Comparison of ENCODE assay signal across 28 cellular contexts in the genomic region with DNA sequence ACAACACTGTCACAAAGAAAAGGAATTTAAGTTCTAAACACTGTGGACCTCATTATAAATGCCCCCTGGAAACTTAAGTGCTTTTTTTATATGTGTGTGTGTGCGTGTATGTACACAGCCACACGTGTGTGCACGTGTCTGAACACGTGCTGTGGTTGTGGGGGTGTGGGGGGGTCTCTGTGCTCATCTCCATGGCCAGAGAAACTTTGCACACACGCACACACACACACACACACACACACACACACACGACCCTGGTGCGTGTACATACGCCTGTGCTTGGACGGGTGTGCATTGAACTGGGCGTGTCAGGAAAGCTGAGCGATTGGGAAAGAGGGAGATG. TPM values are rescaled to one million over a fixed set of nuclear protein-coding genes. Genes with fewer than 3 reads are reported as not detected.
"Had no signal": no experiment of that assay in that cellular context is flagged by ENCODE, and none has a peak within 500 bp of the region (broad histone marks: within the 10 kb centered on the region; RNA-seq: fewer than 3 reads in every experiment).

No MANE protein-coding gene starts in this region.

- H3K27me3 ChIP-seq: ascending aorta, cardiac muscle cell, Peyer's patch, SJSA1 had no signal

- ATAC-seq: PC-3 had no signal

- H3K4me1 ChIP-seq: ascending aorta, Peyer's patch, SJSA1 had no signal

- H3K4me3 ChIP-seq: ascending aorta, cardiac muscle cell, Peyer's patch, SJSA1 had no signal

- DNase-seq: activated B cell treated with CpG ODN at 0.5 μM for 24 hours; activated CD4-positive, alpha-beta memory T cell treated with anti-CD3 and anti-CD28 coated beads, Interleukin-2, amount 10 ng/mL, durations not matched to agents 7 days and 5 days; activated CD4-positive, alpha-beta T cell treated with anti-CD3 and anti-CD28 coated beads for 4 hours; activated CD4-positive, CD25-positive, alpha-beta regulatory T cell treated with anti-CD3 and anti-CD28 coated beads, Interleukin-2, amount 50 U/mL, for 72 hours; activated gamma-delta T cell; activated naive CD4-positive, alpha-beta T cell treated with Interleukin-2 at 50 U/mL for 16 hours; activated naive CD8-positive, alpha-beta T cell treated with anti-CD3 and anti-CD28 coated beads, Interleukin-2, amount 10 ng/mL, durations not matched to agents 7 days and 5 days; activated T-cell treated with anti-CD3 and anti-CD28 coated beads, Interleukin-2, amount 50 U/mL, for 24 hours; Karpas-422; KBM-7; NCI-H1105; NCI-H1417 treated with DMSO at 0.1 percent for 48 hours; NCI-H2029; NCI-H345; NCI-H524 treated with DMSO at 0.1 percent for 48 hours; NK-92 treated with Interleukin-12 subunit alpha and Interleukin-12 subunit beta, amount 100 ng/mL, for 24 hours; PC-3; RPMI8226; SHP77 treated with DMSO at 0.1 percent for 48 hours; SK-N-SH had no signal

- H3K27ac ChIP-seq: ascending aorta, cardiac muscle cell, Peyer's patch, SJSA1 had no signal

- H3K9me3 ChIP-seq: ascending aorta, Peyer's patch, SJSA1, SK-N-SH had no signal

RNA-seq across cellular contexts. Expression of gene AMBP, which starts 27.9 kb away (rescaled TPM):
- total RNA-seq: activated B cell treated with CpG ODN at 0.5 μM for 24 hours; activated CD4-positive, alpha-beta memory T cell treated with anti-CD3 and anti-CD28 coated beads, Interleukin-2, amount 10 ng/mL, durations not matched to agents 7 days and 5 days; activated CD8-positive, alpha-beta memory T cell treated with anti-CD3 and anti-CD28 coated beads for 36 hours; activated naive CD8-positive, alpha-beta T cell treated with anti-CD3 and anti-CD28 coated beads, Interleukin-2, amount 10 ng/mL, durations not matched to agents 7 days and 5 days; activated T-helper 2 cell treated with anti-CD3 and anti-CD28 coated beads, Interferon-gamma antibody, Interleukin-2, Interleukin-4, amounts not matched to agents 10 μg/mL and 5 μg/mL and 100 μg/mL, durations not matched to agents 14 hours and 24 hours and 36 hours; cardiac muscle cell; MCF 10A had no signal

RNA-seq across cellular contexts. Expression of gene KIF12, which starts 48.9 kb away (rescaled TPM):
- total RNA-seq: activated B cell treated with CpG ODN at 0.5 μM for 24 hours; activated CD4-positive, alpha-beta memory T cell treated with anti-CD3 and anti-CD28 coated beads, Interleukin-2, amount 10 ng/mL, durations not matched to agents 7 days and 5 days; activated CD8-positive, alpha-beta memory T cell treated with anti-CD3 and anti-CD28 coated beads for 36 hours; activated naive CD8-positive, alpha-beta T cell treated with anti-CD3 and anti-CD28 coated beads, Interleukin-2, amount 10 ng/mL, durations not matched to agents 7 days and 5 days; activated T-helper 2 cell treated with anti-CD3 and anti-CD28 coated beads, Interferon-gamma antibody, Interleukin-2, Interleukin-4, amounts not matched to agents 10 μg/mL and 5 μg/mL and 100 μg/mL, durations not matched to agents 14 hours and 24 hours and 36 hours; ascending aorta; MCF 10A; NCI-H460 had no signal
